ENCODE assay signal across 1 cellular context in the genomic region with DNA sequence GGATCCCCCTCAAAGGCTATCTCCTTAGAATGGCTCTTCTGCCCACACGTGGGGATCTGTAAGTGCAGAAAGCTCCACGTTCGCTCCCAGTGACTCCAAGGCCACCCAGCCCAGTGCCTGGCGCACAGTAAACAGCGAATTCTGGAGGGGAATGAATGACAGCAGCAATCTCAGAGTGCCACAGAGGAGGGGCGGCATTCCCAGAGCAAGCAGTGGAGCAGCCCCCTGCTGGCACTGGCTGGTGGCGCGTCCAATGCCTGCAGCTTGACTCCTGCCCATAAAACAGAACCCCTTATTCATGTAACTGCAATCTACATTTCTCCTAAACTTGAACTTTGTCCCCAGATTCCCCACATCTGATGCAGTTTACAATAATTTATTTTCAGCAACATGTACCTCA.
TF ChIP-seq lines count a peak whose summit lies in the region.

No MANE protein-coding gene starts in this region.

TF ChIP-seq in H1, 55 proteins besides CTCF, POLR2A, EP300 and RAD21 (continued from another document):
- TF ChIP-seq RXRA (IDR thresholded peaks at IDR 0.05; ENCODE audit: insufficient read depth, low read depth, low read length) = no peak
- TF ChIP-seq, protein P1, sequence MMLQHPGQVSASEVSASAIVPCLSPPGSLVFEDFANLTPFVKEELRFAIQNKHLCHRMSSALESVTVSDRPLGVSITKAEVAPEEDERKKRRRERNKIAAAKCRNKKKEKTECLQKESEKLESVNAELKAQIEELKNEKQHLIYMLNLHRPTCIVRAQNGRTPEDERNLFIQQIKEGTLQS (IDR thresholded peaks at IDR 0.05; ENCODE audit: insufficient read depth, low read depth, low read length) = no peak
- no peak for TF ChIP-seq ZNF274 (IDR thresholded peaks at IDR 0.05; ENCODE audit: borderline replicate concordance, extremely low read depth, low read length)
- no peak for TF ChIP-seq POLR2AphosphoS5 (IDR thresholded peaks at IDR 0.05; ENCODE audit: low read depth, low read length)
- peak; percentile 69 for TF ChIP-seq TEAD4 (IDR thresholded peaks at IDR 0.05; ENCODE audit: low read depth, low read length)
- TF ChIP-seq KDM5A (IDR thresholded peaks at IDR 0.05; ENCODE audit: low read length) = no peak
- TF ChIP-seq JUND (IDR thresholded peaks at IDR 0.05; ENCODE audit: low read length) = no peak
- no peak for TF ChIP-seq TAF7 (optimal IDR thresholded peaks at IDR 0.05; ENCODE audit: borderline replicate concordance, low read depth, low read length)
- no peak for TF ChIP-seq SIRT6 (IDR thresholded peaks at IDR 0.05; ENCODE audit: low read length)
- TF ChIP-seq GTF2F1 (IDR thresholded peaks at IDR 0.05; ENCODE audit: borderline replicate concordance, low read depth, low read length) = no peak
- TF ChIP-seq CEBPB (IDR thresholded peaks at IDR 0.05; ENCODE audit: low read depth, low read length) = no peak
- TF ChIP-seq CREB1 (IDR thresholded peaks at IDR 0.05) = 0 out of 2 replicates have a peak, but pooled peaks have one; percentile 20
TF ChIP-seq in H1: peak in this region for 3.
